In genomic region chr7:31776616-31777015, GRCh38 we compare ENCODE assay signal across 14 cellular contexts.
DNase-seq lines count a peak whose midpoint lies in the region; ATAC-seq lines count a peak whose summit lies in the region.
"Had no signal": no experiment of that assay in that cellular context is flagged by ENCODE, and none has a peak within 500 bp of the region (broad histone marks: within the 10 kb centered on the region; RNA-seq: fewer than 3 reads in every experiment).

No MANE protein-coding gene starts in this region.

- H4K20me1 ChIP-seq in GM23248 (ENCODE audit: insufficient read depth): no peaks in the 10 kb centered on the region

- in situ Hi-C loops in GM23248 (cut with MboI): no loop called here

- no peaks in the 10 kb centered on the region for H3K9me2 ChIP-seq in GM23248 (ENCODE audit: insufficient read depth)

- ATAC-seq in HG03571 (IDR thresholded peaks at IDR 0.05; ENCODE audit: unreplicated experiment) (no peak), GM18867 (IDR thresholded peaks at IDR 0.05; ENCODE audit: unreplicated experiment) (no peak), HG03354 (IDR thresholded peaks at IDR 0.05; ENCODE audit: poor library complexity, severe bottlenecking, unreplicated experiment) (no peak)
- ATAC-seq: activated CD4-positive, alpha-beta T cell treated with anti-CD3 and anti-CD28 coated beads for 36 hours; activated T-helper 17 cell treated with anti-CD3 and anti-CD28 coated beads, Interleukin-2, amount 50 U/mL, for 72 hours; naive thymus-derived CD4-positive, alpha-beta T cell had no signal

- no peaks in the 10 kb centered on the region for H3K27me3 ChIP-seq in GM23248 (replicated peaks; ENCODE audit: insufficient read depth)
- H3K27me3 ChIP-seq: esophagus muscularis mucosa, testis had no signal

- no peak overlapping the region for H3K9ac ChIP-seq in GM23248

- peaks cover 11% of the 10 kb centered on the region for H3K4me1 ChIP-seq in GM23248 (ENCODE audit: insufficient read depth)
- H3K4me1 ChIP-seq: esophagus muscularis mucosa, testis had no signal

- no peak overlapping the region for H3K27ac ChIP-seq in GM23248
- H3K27ac ChIP-seq: esophagus muscularis mucosa, testis had no signal

- no peaks in the 10 kb centered on the region for H3K36me3 ChIP-seq in GM23248 (ENCODE audit: low read depth)

- 14 to 15% methylated on average over 3 of the region's 3 CpGs for WGBS in GM23248 (ENCODE audit: low coverage in 1 of 2, low lambda C conversion rate in 2 of 2, missing lambda C conversion rate in 2 of 2), 2 experiments

- H3K79me2 ChIP-seq in GM23248 (ENCODE audit: insufficient read depth): no peaks in the 10 kb centered on the region

- no peaks in the 10 kb centered on the region for H3F3A ChIP-seq in GM23248 (ENCODE audit: insufficient read depth)

- DNase-seq in GM23248 (peak; percentile 88), SW 1271 (lab: John Stamatoyannopoulos, UW) (peak; percentile 21 to 80), fibroblast of peridontal ligament (ENCODE audit: extremely low read depth) (peak; percentile 8), pulmonary artery endothelial cell (ENCODE audit: low read depth, low spot score) (peak; percentile 17), DMS 273 treated with DMSO at 0.1 percent for 48 hours (lab: John Stamatoyannopoulos, UW) (no peak)
- DNase-seq: activated CD4-positive, alpha-beta T cell treated with anti-CD3 and anti-CD28 coated beads for 36 hours; Calu3; naive thymus-derived CD4-positive, alpha-beta T cell; testis had no signal

- no peak overlapping the region for H3K4me3 ChIP-seq in GM23248
- H3K4me3 ChIP-seq: esophagus muscularis mucosa, testis had no signal

- H2AFZ ChIP-seq in GM23248: no peak overlapping the region

- H3K4me2 ChIP-seq in GM23248 (ENCODE audit: unreplicated experiment): peak overlapping the region; percentile 9

- no peaks in the 10 kb centered on the region for H3K9me3 ChIP-seq in GM23248 (ENCODE audit: low read depth)
- H3K9me3 ChIP-seq: esophagus muscularis mucosa, testis had no signal
